10 cellular contexts compared by ENCODE assay signal in genomic region chr5:153212471-153212870, GRCh38.
"Had no signal": no experiment of that assay in that cellular context is flagged by ENCODE, and none has a peak within 500 bp of the region (broad histone marks: within the 10 kb centered on the region; RNA-seq: fewer than 3 reads in every experiment).

No MANE protein-coding gene starts in this region.

- H3K4me1 ChIP-seq: HAP-1 had no signal

- H3K4me3 ChIP-seq: GM23248, HAP-1, K562 had no signal

- DNase-seq: GM23248, GOT3, H7, HFFc6, IMR-90, KG1 had no signal

- H3K27ac ChIP-seq: GM23248, HL-60 had no signal

- H3K36me3 ChIP-seq: HAP-1 had no signal

- ATAC-seq: HCT116, K562 had no signal

- H3K9me3 ChIP-seq: HAP-1 had no signal
